ENCODE assay signal across 8 cellular contexts in genomic region chr10:117374506-117375359, GRCh38. TPM values are rescaled to one million over a fixed set of nuclear protein-coding genes. Genes with fewer than 3 reads are reported as not detected.
A peak's percentile ranks its signal among the peaks of the same experiment; 100 is the strongest.
DNase-seq lines count a peak whose midpoint lies in the region; ATAC-seq and TF ChIP-seq lines count a peak whose summit lies in the region.

No MANE protein-coding gene starts in this region.

- H3K4me3 ChIP-seq in CD4-positive, alpha-beta memory T cell (ENCODE audit: low read length in 2 of 2): peak overlapping the region; percentile 64 to 98
- H3K4me3 ChIP-seq in SU-DHL-6 (ENCODE audit: insufficient read depth, low read length, poor library complexity, severe bottlenecking): peak overlapping the region; percentile 70
- H3K4me3 ChIP-seq in mammary epithelial cell (replicated peaks in 1 of 3; ENCODE audit: insufficient read depth in 1 of 3, low read depth in 2 of 3, low read length in 3 of 3): peak overlapping the region; percentile 86 to 99 (median 98)
- H3K4me3 ChIP-seq in gastrocnemius medialis: peak overlapping the region; percentile 84 to 96 (median 95)

- peaks cover 3% of the 10 kb centered on the region for H3K27me3 ChIP-seq in CD4-positive, alpha-beta memory T cell (ENCODE audit: insufficient read depth, low read length)
- H3K27me3 ChIP-seq in SU-DHL-6 (ENCODE audit: low read length): no peaks in the 10 kb centered on the region
- no peaks in the 10 kb centered on the region for H3K27me3 ChIP-seq in mammary epithelial cell (ENCODE audit: insufficient read depth, low read length)
- H3K27me3 ChIP-seq in gastrocnemius medialis: peaks cover 0 to 2% (median 0%) of the 10 kb centered on the region in 3 donors

- under 1% methylated on average over 21 of the region's 92 CpGs for WGBS in mammary epithelial cell (ENCODE audit: low coverage, missing lambda C conversion rate)

- peak overlapping the region; percentile 95 to 97 (median 96) for H3K4me3 Mint-ChIP-seq in CD4-positive, alpha-beta memory T cell

- TF ChIP-seq POLR2A in gastrocnemius medialis (IDR thresholded peaks at IDR 0.05): no peak

- H2AFZ ChIP-seq in SU-DHL-6 (ENCODE audit: low read depth, low read length, severe bottlenecking) (peak overlapping the region; percentile 73), mammary epithelial cell (ENCODE audit: low read depth, low read length) (peak overlapping the region; percentile 96)

- ATAC-seq in HG03159 (IDR thresholded peaks at IDR 0.05; ENCODE audit: unreplicated experiment) (peak; percentile 32), gastrocnemius medialis (peak; percentile 64 to 66)

- H3K4me2 ChIP-seq in SU-DHL-6 (ENCODE audit: low read depth, low read length, poor library complexity, severe bottlenecking) (peak overlapping the region; percentile 98), mammary epithelial cell (ENCODE audit: insufficient read depth, low read depth, low read length) (peak overlapping the region; percentile 84)

- peaks cover 0 to 12% of the 10 kb centered on the region in 2 donors for H3K36me3 Mint-ChIP-seq in CD4-positive, alpha-beta memory T cell

- peaks cover 26% of the 10 kb centered on the region for H4K20me1 ChIP-seq in SU-DHL-6 (ENCODE audit: low read depth, low read length)
- H4K20me1 ChIP-seq in mammary epithelial cell (ENCODE audit: insufficient read depth, low read length): no peaks in the 10 kb centered on the region

- POLR2A ChIA-PET in CD4-positive, alpha-beta memory T cell (lab: Charles Lee; ENCODE audit: partially characterized antibody): interaction anchor here (0.9 to 1.1 kb wide), 5 partner anchors 8 to 199 kb away, joined by 3 read pairs; no protein-coding TSS in a partner anchor

- no peaks in the 10 kb centered on the region for H3K36me3 ChIP-seq in CD4-positive, alpha-beta memory T cell (ENCODE audit: insufficient read depth, low read length)
- H3K36me3 ChIP-seq in SU-DHL-6 (ENCODE audit: low read length): no peaks in the 10 kb centered on the region
- H3K36me3 ChIP-seq in mammary epithelial cell (ENCODE audit: insufficient read depth, low read length): no peaks in the 10 kb centered on the region
- no peaks in the 10 kb centered on the region for H3K36me3 ChIP-seq in gastrocnemius medialis

- H3K27ac Mint-ChIP-seq in CD4-positive, alpha-beta memory T cell: peak overlapping the region; percentile 92 to 98 (median 93)

- peak; percentile 13 to 55 (median 28) for DNase-seq in CD4-positive, alpha-beta memory T cell
- peak; percentile 11 for DNase-seq in GM19240 (ENCODE audit: insufficient read length, low spot score)
- DNase-seq in mammary epithelial cell: no peak
- peak; percentile 21 for DNase-seq in iPS-NIHi11 (ENCODE audit: low spot score)
- peak; percentile 11 to 18 for DNase-seq in gastrocnemius medialis
- no peak for DNase-seq in NCI-H2196 treated with DMSO at 0.1 percent for 48 hours (lab: John Stamatoyannopoulos, UW; ENCODE audit: unreplicated experiment)

- H3K27me3 Mint-ChIP-seq in CD4-positive, alpha-beta memory T cell: peaks cover 3 to 15% of the 10 kb centered on the region in 2 donors

- no peaks in the 10 kb centered on the region for H3K9me3 ChIP-seq in CD4-positive, alpha-beta memory T cell (ENCODE audit: control insufficient read depth in 1 of 2, low read length in 2 of 2)
- H3K9me3 ChIP-seq in SU-DHL-6 (ENCODE audit: insufficient read depth, low read length) (no peaks in the 10 kb centered on the region), mammary epithelial cell (replicated peaks; ENCODE audit: insufficient read depth, low read length) (no peaks in the 10 kb centered on the region), gastrocnemius medialis (no peaks in the 10 kb centered on the region)

- peak overlapping the region; percentile 61 for H3K27ac ChIP-seq in CD4-positive, alpha-beta memory T cell (ENCODE audit: low read depth, low read length)
- peak overlapping the region; percentile 40; the same call in 1 of the 2 replicates for H3K27ac ChIP-seq in SU-DHL-6 (ENCODE audit: low read depth, low read length)
- peak overlapping the region; percentile 57 for H3K27ac ChIP-seq in mammary epithelial cell (ENCODE audit: insufficient read depth, low read depth, low read length)
- peak overlapping the region; percentile 87 to 94 (median 92) for H3K27ac ChIP-seq in gastrocnemius medialis

- no TSS peak for BruUV-seq in mammary epithelial cell (replicated peaks; lab: Mats Ljungman, UMichigan)

- CTCF ChIA-PET in CD4-positive, alpha-beta memory T cell (lab: Charles Lee; ENCODE audit: partially characterized antibody): interaction anchor here (0.6 to 1.2 kb wide), 3 partner anchors 15 to 201 kb away, joined by 3 to 4 read pairs (median 4); no protein-coding TSS in a partner anchor
- CTCF ChIA-PET in mammary epithelial cell (lab: Charles Lee; ENCODE audit: low non-redundant PET): no interaction called here

- H3K79me2 ChIP-seq in SU-DHL-6 (ENCODE audit: insufficient read depth, low read length) (peaks cover 54% of the 10 kb centered on the region), mammary epithelial cell (ENCODE audit: insufficient read depth, low read length) (peaks cover 54% of the 10 kb centered on the region)

- TF ChIP-seq CTCF in SU-DHL-6 (IDR thresholded peaks at IDR 0.05; ENCODE audit: insufficient read depth, low read length, poor library complexity, severe bottlenecking) (no peak), mammary epithelial cell (conservative IDR thresholded peaks at IDR 0.05 in 1 of 2, IDR thresholded peaks at IDR 0.05 in 1 of 2; ENCODE audit: extremely low read depth in 1 of 2, insufficient read depth in 1 of 2, low read depth in 1 of 2, low read length in 2 of 2) (no peak), gastrocnemius medialis (IDR thresholded peaks at IDR 0.05 in 4 of 5, conservative IDR thresholded peaks at IDR 0.05 in 1 of 5) (no peak)

- in situ Hi-C loops in mammary epithelial cell (cut with MboI; ENCODE audit: low sequenced_read_pairs in 2 of 2): no loop called here
- in situ Hi-C loops in gastrocnemius medialis (cut with MboI; ENCODE audit: low sequenced_read_pairs in 4 of 4): no loop called here

- no peaks in the 10 kb centered on the region for H3F3A ChIP-seq in SU-DHL-6 (ENCODE audit: insufficient read depth)

- no peaks in the 10 kb centered on the region for H3K9me2 ChIP-seq in SU-DHL-6 (replicated peaks; ENCODE audit: insufficient read depth, low read length)

- intact Hi-C loops in CD4-positive, alpha-beta memory T cell (cut with micrococcal nuclease): loop anchor here (1.0 to 10.0 kb wide), 5 partner anchors 157 to 1380 kb away; partner anchors contain the start of genes CACUL1, FAM204A and RAB11FIP2
- intact Hi-C loops in mammary epithelial cell (cut with micrococcal nuclease) (loop anchor here (2.0 to 5.0 kb wide), 3 partner anchors 64 to 158 kb away; no protein-coding TSS in a partner anchor), gastrocnemius medialis (cut with DNase I; ENCODE audit: low total_unique reads) (loop anchor here (2.0 to 10.0 kb wide), 5 partner anchors 632 to 1650 kb away; partner anchors contain the start of genes CACUL1, HSPA12A, NANOS1 and RAB11FIP2)

- H3K9me3 Mint-ChIP-seq in CD4-positive, alpha-beta memory T cell: no peaks in the 10 kb centered on the region

- dilution Hi-C loops in mammary epithelial cell (cut with HindIII; ENCODE audit: low sequenced_read_pairs): no loop called here

- peaks cover 34% of the 10 kb centered on the region for H3K4me1 ChIP-seq in CD4-positive, alpha-beta memory T cell (ENCODE audit: insufficient read depth, low read length)
- peaks cover 19% of the 10 kb centered on the region for H3K4me1 ChIP-seq in mammary epithelial cell (ENCODE audit: insufficient read depth, low read length)
- peaks cover 29 to 36% of the 10 kb centered on the region in 2 donors for H3K4me1 ChIP-seq in gastrocnemius medialis

- H3K9ac ChIP-seq in SU-DHL-6 (ENCODE audit: low read length): peak overlapping the region; percentile 78
- peak overlapping the region; percentile 82 for H3K9ac ChIP-seq in mammary epithelial cell (ENCODE audit: insufficient read depth, low read length)

- peaks cover 22 to 52% (median 40%) of the 10 kb centered on the region in 4 donors for H3K4me1 Mint-ChIP-seq in CD4-positive, alpha-beta memory T cell

RNA-seq across cellular contexts. Expression of gene PDZD8, which starts 0.5 kb away (rescaled TPM):
- total RNA-seq in CD4-positive, alpha-beta memory T cell: 10 to 100 TPM; 13.9 to 15.0 TPM
- polyA plus RNA-seq in CD4-positive, alpha-beta memory T cell: 1 to 10 TPM; 3.6 to 8.9 TPM
- total RNA-seq in mammary epithelial cell (10 to 100 TPM; 48.6 to 63.0 TPM), gastrocnemius medialis (10 to 100 TPM; 15.9 to 25.0 (median 18.1) TPM)
- 32.8 TPM for polyA plus RNA-seq in mammary epithelial cell
- 95.5 TPM for polyA minus RNA-seq in mammary epithelial cell

Comparison
In these comparisons a context has a peak if more than half of its experiments do, and no peak if none do; other contexts are left out.
1. DNase-seq: peak in CD4-positive, alpha-beta memory T cell (5 of 5), GM19240 (single experiment), iPS-NIHi11 (single experiment) and gastrocnemius medialis (2 of 2); none in mammary epithelial cell (single experiment) and NCI-H2196 treated with DMSO at 0.1 percent for 48 hours (single experiment).
2. H3K27ac ChIP-seq: peak in every context shown above with its lines; median percentile 92 in gastrocnemius medialis; 61 in CD4-positive, alpha-beta memory T cell; 57 in mammary epithelial cell; 40 in SU-DHL-6.
3. Peak in every context shown above with its lines, with median percentiles within 50 percentile points of each other: H3K4me3 ChIP-seq.